ENCODE assay signal across 8 cellular contexts in the genomic region with DNA sequence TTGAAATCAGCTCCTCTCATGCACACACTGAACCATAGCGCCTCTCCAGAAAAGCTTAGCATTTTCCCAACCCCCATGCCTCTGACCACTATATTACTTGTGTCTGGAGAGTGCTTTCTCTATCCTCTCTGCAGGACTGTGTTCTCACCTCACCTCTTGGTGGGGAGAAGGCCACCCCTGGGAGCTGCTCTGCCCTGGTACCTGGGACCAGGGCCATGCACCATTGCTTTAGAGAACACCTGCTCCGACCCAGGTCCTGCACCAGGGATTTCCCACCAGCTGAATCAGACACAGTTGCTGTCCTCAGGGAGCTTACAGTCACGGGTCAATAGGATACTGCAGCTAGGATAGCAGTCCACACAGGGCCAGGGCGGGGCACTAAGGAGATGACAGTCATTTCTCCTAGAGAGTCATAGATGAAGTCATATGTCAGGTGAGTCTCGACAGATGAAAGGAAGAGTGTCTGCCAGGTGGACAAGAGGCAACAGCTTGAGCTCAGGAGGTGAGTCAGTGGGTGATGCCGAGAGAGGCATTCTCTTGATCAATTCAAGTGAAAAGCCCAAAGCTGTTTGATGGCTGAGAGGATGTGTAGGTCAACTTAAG. TPM values are rescaled to one million over a fixed set of nuclear protein-coding genes. Genes with fewer than 3 reads are reported as not detected.
DNase-seq lines count a peak whose midpoint lies in the region; ATAC-seq and TF ChIP-seq lines count a peak whose summit lies in the region.

No MANE protein-coding gene starts in this region.

- no peaks in the 10 kb centered on the region for H3K4me1 ChIP-seq in uterus

- peak; percentile 20 for DNase-seq in COLO668 (lab: John Stamatoyannopoulos, UW; ENCODE audit: unreplicated experiment)
- peak; percentile 6 to 13 for DNase-seq in activated CD4-positive, alpha-beta T cell treated with anti-CD3 and anti-CD28 coated beads, Interleukin-2, amount 50 U/mL, for 4 hours
- DNase-seq in kidney tubule cell (ENCODE audit: low spot score), result peak; percentile 88
- no peak for DNase-seq in uterus
- no peak for DNase-seq in C1 segment of cervical spinal cord (lab: John Stamatoyannopoulos, UW)
- DNase-seq in hippocampal formation (lab: John Stamatoyannopoulos, UW), result no peak
- no peak for DNase-seq in NCI-H146 treated with DMSO at 0.1 percent for 48 hours (lab: John Stamatoyannopoulos, UW; ENCODE audit: unreplicated experiment)

- TF ChIP-seq CTCF in uterus (IDR thresholded peaks at IDR 0.05), result no peak

- H3K9me3 ChIP-seq in uterus, result no peaks in the 10 kb centered on the region

- TF ChIP-seq POLR2A in uterus (IDR thresholded peaks at IDR 0.05), result no peak

- H3K36me3 ChIP-seq in uterus, result no peaks in the 10 kb centered on the region

- peak; percentile 4 for ATAC-seq in GM21723 (IDR thresholded peaks at IDR 0.05; ENCODE audit: unreplicated experiment)

- H3K4me3 ChIP-seq in uterus, result peak overlapping the region in 1 of 2 donors; percentile 81

- intact Hi-C loops in uterus (cut with DNase I; ENCODE audit: low total_unique reads), result loop anchor here (5.0 kb wide), 1 partner anchor 61 kb away; no protein-coding TSS in a partner anchor

- peak overlapping the region in 1 of 2 donors; percentile 75 for H3K27ac ChIP-seq in uterus

- no peaks in the 10 kb centered on the region for H3K27me3 ChIP-seq in uterus

RNA-seq across cellular contexts. Expression of gene LMTK2, which starts 0.6 kb away (rescaled TPM):
- total RNA-seq in uterus, result 10 to 100 TPM in 3 of 4 donors, 1 to 10 TPM in 1; 5.9 to 23.3 (median 14.8) TPM

Comparison
In these comparisons a context has a peak if more than half of its experiments do, and no peak if none do; other contexts are left out.
1. DNase-seq: peak in COLO668 (single experiment), activated CD4-positive, alpha-beta T cell treated with anti-CD3 and anti-CD28 coated beads, Interleukin-2, amount 50 U/mL, for 4 hours (2 of 2) and kidney tubule cell (single experiment); none in uterus (0 of 2), C1 segment of cervical spinal cord (0 of 14), hippocampal formation (0 of 2) and NCI-H146 treated with DMSO at 0.1 percent for 48 hours (single experiment).